In genomic region chr5:112004867-112005532, GRCh38 we compare ENCODE assay signal across 9 cellular contexts.
DNase-seq lines count a peak whose midpoint lies in the region; ATAC-seq and TF ChIP-seq lines count a peak whose summit lies in the region.
"Had no signal": no experiment of that assay in that cellular context is flagged by ENCODE, and none has a peak within 500 bp of the region (broad histone marks: within the 10 kb centered on the region; RNA-seq: fewer than 3 reads in every experiment).

No MANE protein-coding gene starts in this region.

- DNase-seq in fibroblast of villous mesenchyme (ENCODE audit: low read depth) (peak; percentile 59), NCI-H2107 treated with DMSO at 0.1 percent for 48 hours (lab: John Stamatoyannopoulos, UW; ENCODE audit: unreplicated experiment) (no peak), HT-29 (ENCODE audit: low spot score) (no peak), midbrain (lab: John Stamatoyannopoulos, UW) (no peak)
- DNase-seq: NCI-H1105 treated with DMSO at 0.1 percent for 48 hours had no signal

- TF ChIP-seq CTCF in fibroblast of villous mesenchyme (IDR thresholded peaks at IDR 0.05; ENCODE audit: insufficient read depth, low read depth, low read length), result no peak

- ATAC-seq in GM18499 (IDR thresholded peaks at IDR 0.05; ENCODE audit: insufficient read depth, unreplicated experiment), result peak; percentile 93
- ATAC-seq in GM21717 (IDR thresholded peaks at IDR 0.05; ENCODE audit: unreplicated experiment), result peak; percentile 92
- peak; percentile 84 for ATAC-seq in HG03460 (IDR thresholded peaks at IDR 0.05; ENCODE audit: unreplicated experiment)
- ATAC-seq in GM19467 (IDR thresholded peaks at IDR 0.05; ENCODE audit: unreplicated experiment), result no peak

- H3K4me3 ChIP-seq in fibroblast of villous mesenchyme (ENCODE audit: low read depth, low read length), result no peak overlapping the region
